1 cellular context compared by ENCODE assay signal in the genomic region with DNA sequence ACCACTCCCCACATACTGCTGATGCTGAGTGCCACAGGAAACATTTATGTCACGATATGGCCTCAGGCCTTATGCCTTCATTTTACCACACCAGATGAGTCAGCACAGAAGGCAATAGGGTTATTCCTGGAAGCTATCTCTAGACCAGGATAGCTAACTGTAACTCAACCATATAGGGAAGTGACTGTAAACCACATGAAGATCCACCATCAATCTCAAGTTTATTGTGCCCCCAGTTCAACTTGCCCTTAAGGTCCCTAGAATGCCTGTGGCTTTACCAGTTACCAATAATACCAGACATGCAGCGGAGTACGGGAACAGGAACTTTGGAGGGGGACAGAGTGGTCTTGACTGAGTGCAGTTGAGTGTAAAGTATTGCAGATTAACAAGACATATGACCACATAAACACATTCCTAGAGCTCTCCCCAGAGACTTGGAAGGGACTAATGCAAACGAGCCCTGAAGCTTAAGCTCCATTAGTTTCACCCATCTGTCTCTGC.
TF ChIP-seq lines count a peak whose summit lies in the region.

No MANE protein-coding gene starts in this region.

TF ChIP-seq in IMR-90, 13 proteins besides CTCF, POLR2A, EP300 and RAD21 (continued from another document):
- TF ChIP-seq, protein P1, sequence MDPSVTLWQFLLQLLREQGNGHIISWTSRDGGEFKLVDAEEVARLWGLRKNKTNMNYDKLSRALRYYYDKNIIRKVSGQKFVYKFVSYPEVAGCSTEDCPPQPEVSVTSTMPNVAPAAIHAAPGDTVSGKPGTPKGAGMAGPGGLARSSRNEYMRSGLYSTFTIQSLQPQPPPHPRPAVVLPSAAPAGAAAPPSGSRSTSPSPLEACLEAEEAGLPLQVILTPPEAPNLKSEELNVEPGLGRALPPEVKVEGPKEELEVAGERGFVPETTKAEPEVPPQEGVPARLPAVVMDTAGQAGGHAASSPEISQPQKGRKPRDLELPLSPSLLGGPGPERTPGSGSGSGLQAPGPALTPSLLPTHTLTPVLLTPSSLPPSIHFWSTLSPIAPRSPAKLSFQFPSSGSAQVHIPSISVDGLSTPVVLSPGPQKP (IDR thresholded peaks at IDR 0.05; ENCODE audit: borderline replicate concordance, low read depth, low read length), result no peak
